ENCODE assay signal across 8 cellular contexts in the genomic region with DNA sequence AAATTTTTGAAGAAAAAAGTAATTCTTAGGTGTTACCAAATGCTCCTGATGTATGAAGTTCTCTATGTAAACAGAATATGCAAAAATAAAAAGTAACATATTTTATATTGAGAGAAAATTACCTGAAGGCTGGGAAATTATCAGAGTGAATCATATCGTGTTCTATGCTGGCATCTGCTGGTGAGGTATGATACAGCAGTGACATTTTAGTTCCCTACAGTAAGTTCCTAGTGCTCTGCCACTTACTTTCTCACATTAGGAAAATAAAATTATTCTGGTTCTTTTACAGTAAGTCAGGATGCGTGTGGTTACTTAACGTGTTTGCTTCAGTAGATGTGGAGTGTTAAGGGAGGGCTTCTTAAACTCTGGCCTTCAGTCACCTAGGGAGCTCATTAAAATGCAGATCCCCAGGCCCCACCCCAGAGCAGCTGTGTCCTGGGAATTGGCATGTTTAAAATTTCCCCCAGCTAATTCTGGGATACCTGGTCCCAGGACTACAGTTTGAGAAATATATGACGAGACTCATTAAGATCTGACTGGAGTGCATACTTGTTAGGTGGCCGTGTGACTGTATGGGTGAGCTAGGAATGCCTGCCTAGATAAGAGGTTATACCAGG. TPM values are rescaled to one million over a fixed set of nuclear protein-coding genes. Genes with fewer than 3 reads are reported as not detected.
DNase-seq lines count a peak whose midpoint lies in the region; ATAC-seq, FAIRE-seq and TF ChIP-seq lines count a peak whose summit lies in the region.

No MANE protein-coding gene starts in this region.

- FAIRE-seq in A549 (lab: Jason Lieb, UNC) (no peak), D721Med (lab: Jason Lieb, UNC) (no peak), astrocyte (lab: Jason Lieb, UNC) (peak; percentile 47)

- H3K9ac ChIP-seq in astrocyte (ENCODE audit: low read length) (no peak overlapping the region), liver (ENCODE audit: low read depth in 1 of 2, low read length in 2 of 2) (no peak overlapping the region)

- no peak overlapping the region for H3K4me3 ChIP-seq in A549
- H3K4me3 ChIP-seq in astrocyte (ENCODE audit: insufficient read depth, low read depth, low read length), result no peak overlapping the region
- no peak overlapping the region for H3K4me3 ChIP-seq in liver (ENCODE audit: low read depth in 1 of 3, low read length in 3 of 3)

- H3K27ac Mint-ChIP-seq in astrocyte (ENCODE audit: unreplicated experiment), result no peak overlapping the region

- H3K27ac ChIP-seq in A549 (no peak overlapping the region), astrocyte (ENCODE audit: low read depth, low read length) (no peak overlapping the region), liver (ENCODE audit: low read depth in 1 of 2, low read length in 2 of 2) (no peak overlapping the region)

- H3K36me3 ChIP-seq in astrocyte (ENCODE audit: insufficient read depth, low read length) (peaks cover 7% of the 10 kb centered on the region), liver (ENCODE audit: control insufficient read depth in 4 of 4, insufficient read depth in 3 of 4, low read depth in 1 of 4, low read length in 3 of 4) (peaks cover 0 to 21% (median 17%) of the 10 kb centered on the region in 4 donors)

- DNase-seq in A549 (ENCODE audit: low read depth in 1 of 2, low spot score in 1 of 2) (peak; percentile 52 to 58), D721Med (ENCODE audit: insufficient read length, low spot score) (no peak), NCI-H1105 (lab: John Stamatoyannopoulos, UW) (peak; percentile 8), astrocyte (ENCODE audit: low read depth) (peak; percentile 18), SHP77 treated with DMSO at 0.1 percent for 48 hours (lab: John Stamatoyannopoulos, UW) (no peak)

- H3K27me3 ChIP-seq in astrocyte (ENCODE audit: insufficient read depth, low read length) (no peaks in the 10 kb centered on the region), liver (ENCODE audit: control insufficient read depth in 4 of 4, insufficient read depth in 4 of 4, low read length in 3 of 4) (no peaks in the 10 kb centered on the region)

- peaks cover 3% of the 10 kb centered on the region for H3K36me3 Mint-ChIP-seq in astrocyte (ENCODE audit: low read depth, unreplicated experiment)

- no peaks in the 10 kb centered on the region for H3K9me3 ChIP-seq in A549
- no peaks in the 10 kb centered on the region for H3K9me3 ChIP-seq in astrocyte (ENCODE audit: insufficient read depth, low read depth, low read length)
- H3K9me3 ChIP-seq in liver (ENCODE audit: control insufficient read depth in 4 of 4, low read length in 3 of 4), result no peaks in the 10 kb centered on the region

- peak; percentile 87 for TF ChIP-seq CTCF in A549 (IDR thresholded peaks at IDR 0.05)
- TF ChIP-seq CTCF in D721Med (IDR thresholded peaks at IDR 0.05; ENCODE audit: insufficient read depth, missing control alignments), result peak; percentile 68
- TF ChIP-seq CTCF in astrocyte (IDR thresholded peaks at IDR 0.05; ENCODE audit: insufficient read depth, low read depth, low read length), result peak; percentile 76
- peak; percentile 62 for TF ChIP-seq CTCF in liver (IDR thresholded peaks at IDR 0.05; ENCODE audit: low read depth, low read length, missing input control)

- H4K20me1 ChIP-seq in astrocyte (ENCODE audit: insufficient read depth, low read length), result peaks cover 25% of the 10 kb centered on the region

- H3K4me1 ChIP-seq in A549 (peaks cover 11% of the 10 kb centered on the region; the same call in 2 of the 3 replicates), astrocyte (ENCODE audit: insufficient read depth, low read length) (peaks cover 15% of the 10 kb centered on the region), liver (ENCODE audit: control insufficient read depth in 4 of 4, insufficient read depth in 4 of 4, low read length in 3 of 4) (peaks cover 0 to 26% (median 15%) of the 10 kb centered on the region in 4 donors)

- TF ChIP-seq RAD21 in A549 (conservative IDR thresholded peaks at IDR 0.05 in 1 of 2, IDR thresholded peaks at IDR 0.05 in 1 of 2) (peak; percentile 81 to 82), liver (IDR thresholded peaks at IDR 0.05) (peak; percentile 83 to 85)

- no peak overlapping the region for H2AFZ ChIP-seq in astrocyte (ENCODE audit: low read depth, low read length)

- WGBS in A549 (ENCODE audit: missing lambda C conversion rate), result 30% methylated on average over 5 of the region's 5 CpGs
- 63% methylated on average over 5 of the region's 5 CpGs for WGBS in liver

- H3K4me2 ChIP-seq in A549 (no peak overlapping the region), astrocyte (ENCODE audit: low read length) (no peak overlapping the region)

- TF ChIP-seq EP300 in A549 (IDR thresholded peaks at IDR 0.05), result no peak

- ATAC-seq in A549 (no peak), GM21447 (IDR thresholded peaks at IDR 0.05; ENCODE audit: unreplicated experiment) (no peak), HG03571 (IDR thresholded peaks at IDR 0.05; ENCODE audit: unreplicated experiment) (no peak)

- POLR2A ChIA-PET in A549 (lab: Yijun Ruan, JAX), result no interaction called here

- H3K9me3 Mint-ChIP-seq in astrocyte (ENCODE audit: unreplicated experiment), result no peaks in the 10 kb centered on the region

- CTCF ChIA-PET in A549 (lab: Yijun Ruan, JAX), result interaction anchor here (0.7 to 16.3 kb wide), 33 partner anchors 9 to 579 kb away, joined by 3 to 253 read pairs (median 5); a partner anchor contains a TSS

- peaks cover 7% of the 10 kb centered on the region for H3K4me1 Mint-ChIP-seq in astrocyte (ENCODE audit: low read depth, unreplicated experiment)

- no peak for TF ChIP-seq POLR2A in A549 (IDR thresholded peaks at IDR 0.05; ENCODE audit: low read length)

- H3K4me3 Mint-ChIP-seq in astrocyte (ENCODE audit: unreplicated experiment), result no peak overlapping the region

- H3K79me2 ChIP-seq in astrocyte (ENCODE audit: insufficient read depth, low read length), result peaks cover 15% of the 10 kb centered on the region

- peaks cover 3% of the 10 kb centered on the region for H3K27me3 Mint-ChIP-seq in astrocyte (ENCODE audit: low read depth, unreplicated experiment)

TF ChIP-seq in A549, 52 proteins besides CTCF, POLR2A, EP300 and RAD21 (continues in another document):
- no peak for TF ChIP-seq CHD4 (IDR thresholded peaks at IDR 0.05; ENCODE audit: borderline replicate concordance)
- TF ChIP-seq EHF (CRISPR knock-in tag; IDR thresholded peaks at IDR 0.05), result no peak
- TF ChIP-seq SMC3 (IDR thresholded peaks at IDR 0.05), result peak; percentile 70
- no peak for TF ChIP-seq TFCP2L1 (CRISPR knock-in tag; IDR thresholded peaks at IDR 0.05)
- TF ChIP-seq, protein P1, sequence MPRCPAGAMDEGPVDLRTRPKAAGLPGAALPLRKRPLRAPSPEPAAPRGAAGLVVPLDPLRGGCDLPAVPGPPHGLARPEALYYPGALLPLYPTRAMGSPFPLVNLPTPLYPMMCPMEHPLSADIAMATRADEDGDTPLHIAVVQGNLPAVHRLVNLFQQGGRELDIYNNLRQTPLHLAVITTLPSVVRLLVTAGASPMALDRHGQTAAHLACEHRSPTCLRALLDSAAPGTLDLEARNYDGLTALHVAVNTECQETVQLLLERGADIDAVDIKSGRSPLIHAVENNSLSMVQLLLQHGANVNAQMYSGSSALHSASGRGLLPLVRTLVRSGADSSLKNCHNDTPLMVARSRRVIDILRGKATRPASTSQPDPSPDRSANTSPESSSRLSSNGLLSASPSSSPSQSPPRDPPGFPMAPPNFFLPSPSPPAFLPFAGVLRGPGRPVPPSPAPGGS (IDR thresholded peaks at IDR 0.05), result no peak
- TF ChIP-seq RFX5 (IDR thresholded peaks at IDR 0.05), result no peak
- no peak for TF ChIP-seq CBX2 (IDR thresholded peaks at IDR 0.05; ENCODE audit: borderline replicate concordance, low read depth)

TF ChIP-seq in liver, 16 proteins besides CTCF, POLR2A, EP300 and RAD21 (continues in another document):
- no peak for TF ChIP-seq GABPA (IDR thresholded peaks at IDR 0.05 in 1 of 2, conservative IDR thresholded peaks at IDR 0.05 in 1 of 2)
- TF ChIP-seq SP1 (IDR thresholded peaks at IDR 0.05), result no peak
- TF ChIP-seq, protein P2, sequence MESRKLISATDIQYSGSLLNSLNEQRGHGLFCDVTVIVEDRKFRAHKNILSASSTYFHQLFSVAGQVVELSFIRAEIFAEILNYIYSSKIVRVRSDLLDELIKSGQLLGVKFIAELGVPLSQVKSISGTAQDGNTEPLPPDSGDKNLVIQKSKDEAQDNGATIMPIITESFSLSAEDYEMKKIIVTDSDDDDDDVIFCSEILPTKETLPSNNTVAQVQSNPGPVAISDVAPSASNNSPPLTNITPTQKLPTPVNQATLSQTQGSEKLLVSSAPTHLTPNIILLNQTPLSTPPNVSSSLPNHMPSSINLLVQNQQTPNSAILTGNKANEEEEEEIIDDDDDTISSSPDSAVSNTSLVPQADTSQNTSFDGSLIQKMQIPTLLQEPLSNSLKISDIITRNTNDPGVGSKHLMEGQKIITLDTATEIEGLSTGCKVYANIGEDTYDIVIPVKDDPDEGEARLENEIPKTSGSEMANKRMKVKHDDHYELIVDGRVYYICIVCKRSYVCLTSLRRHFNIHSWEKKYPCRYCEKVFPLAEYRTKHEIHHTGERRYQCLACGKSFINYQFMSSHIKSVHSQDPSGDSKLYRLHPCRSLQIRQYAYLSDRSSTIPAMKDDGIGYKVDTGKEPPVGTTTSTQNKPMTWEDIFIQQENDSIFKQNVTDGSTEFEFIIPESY (IDR thresholded peaks at IDR 0.05), result no peak
- no peak for TF ChIP-seq HNF4G (IDR thresholded peaks at IDR 0.05)

RNA-seq across cellular contexts. Expression of a gene that starts 3.2 kb away (rescaled TPM):
- polyA plus RNA-seq in A549 (2011; rRNA removed), result 11.9 and 13.4 TPM in 2 replicates
- 10.2 and 11.2 TPM in 2 replicates for polyA plus RNA-seq in A549 (2012; cell fraction: cytosol; rRNA removed)
- polyA plus RNA-seq in A549 (2012; cell fraction: nucleus; rRNA removed), result 19.4 and 21.0 TPM in 2 replicates
- polyA plus RNA-seq in A549 (2017; fragmentation: RNase III; extraction: RNeasy Plus Mini Kit Qiagen cat#74134 plus additional on column Dnase treatment), result 7.7 to 9.3 TPM (median 8.8 TPM) in 3 replicates
- polyA minus RNA-seq in A549 (2011; rRNA and poly(A)+ RNA removed), result 9.3 and 11.0 TPM in 2 replicates
- 3.7 and 4.0 TPM in 2 replicates for total RNA-seq in astrocyte
- 1 to 10 TPM; 5.0 to 5.4 TPM for total RNA-seq in liver
- 1 to 10 TPM; 1.9 to 2.9 TPM for polyA plus RNA-seq in liver

RNA-seq across cellular contexts. Expression of a gene that starts 27.2 kb away (rescaled TPM):
- polyA plus RNA-seq in A549 (2011; rRNA removed) (not detected in 2 replicates), A549 (2017; fragmentation: RNase III; extraction: RNeasy Plus Mini Kit Qiagen cat#74134 plus additional on column Dnase treatment) (not detected in 3 replicates), liver (not detected)
- polyA plus RNA-seq in A549 (2012; cell fraction: cytosol; rRNA removed), result not detected in 2 replicates
- polyA plus RNA-seq in A549 (2012; cell fraction: nucleus; rRNA removed), result not detected in 2 replicates
- polyA minus RNA-seq in A549 (2011; rRNA and poly(A)+ RNA removed), result not detected in 2 replicates
- total RNA-seq in astrocyte (not detected in 2 replicates), liver (not detected)

RNA-seq across cellular contexts. Expression of a gene that starts 54.0 kb away (rescaled TPM):
- polyA plus RNA-seq in A549 (2011; rRNA removed) (0.17 and 0.28 TPM in 2 replicates), A549 (2017; fragmentation: RNase III; extraction: RNeasy Plus Mini Kit Qiagen cat#74134 plus additional on column Dnase treatment) (0.14 to 0.31 TPM (median 0.29 TPM) in 3 replicates), liver (1 to 10 TPM in 1 of 2 donors, under 1 TPM in 1; 0.97 to 1.4 TPM)
- 0.06 and 0.07 TPM in 2 replicates for polyA plus RNA-seq in A549 (2012; cell fraction: cytosol; rRNA removed)
- polyA plus RNA-seq in A549 (2012; cell fraction: nucleus; rRNA removed), result 0.09 and 0.11 TPM in 2 replicates
- polyA minus RNA-seq in A549 (2011; rRNA and poly(A)+ RNA removed), result 0.39 and 0.62 TPM in 2 replicates
- total RNA-seq in astrocyte (0.41 and 0.68 TPM in 2 replicates), liver (1 to 10 TPM in 1 of 2 donors, under 1 TPM in 1; 0.84 to 5.7 TPM)

Comparison
In these comparisons a context has a peak if more than half of its experiments do, and no peak if none do; other contexts are left out.
1. DNase-seq: peak in A549 (2 of 2), NCI-H1105 (single experiment) and astrocyte (single experiment); none in D721Med (single experiment) and SHP77 treated with DMSO at 0.1 percent for 48 hours (single experiment).
2. Peak in every context shown above with its lines, with median percentiles within 50 percentile points of each other: CTCF ChIP-seq.